Comparison of ENCODE assay signal across 8 cellular contexts in the genomic region with DNA sequence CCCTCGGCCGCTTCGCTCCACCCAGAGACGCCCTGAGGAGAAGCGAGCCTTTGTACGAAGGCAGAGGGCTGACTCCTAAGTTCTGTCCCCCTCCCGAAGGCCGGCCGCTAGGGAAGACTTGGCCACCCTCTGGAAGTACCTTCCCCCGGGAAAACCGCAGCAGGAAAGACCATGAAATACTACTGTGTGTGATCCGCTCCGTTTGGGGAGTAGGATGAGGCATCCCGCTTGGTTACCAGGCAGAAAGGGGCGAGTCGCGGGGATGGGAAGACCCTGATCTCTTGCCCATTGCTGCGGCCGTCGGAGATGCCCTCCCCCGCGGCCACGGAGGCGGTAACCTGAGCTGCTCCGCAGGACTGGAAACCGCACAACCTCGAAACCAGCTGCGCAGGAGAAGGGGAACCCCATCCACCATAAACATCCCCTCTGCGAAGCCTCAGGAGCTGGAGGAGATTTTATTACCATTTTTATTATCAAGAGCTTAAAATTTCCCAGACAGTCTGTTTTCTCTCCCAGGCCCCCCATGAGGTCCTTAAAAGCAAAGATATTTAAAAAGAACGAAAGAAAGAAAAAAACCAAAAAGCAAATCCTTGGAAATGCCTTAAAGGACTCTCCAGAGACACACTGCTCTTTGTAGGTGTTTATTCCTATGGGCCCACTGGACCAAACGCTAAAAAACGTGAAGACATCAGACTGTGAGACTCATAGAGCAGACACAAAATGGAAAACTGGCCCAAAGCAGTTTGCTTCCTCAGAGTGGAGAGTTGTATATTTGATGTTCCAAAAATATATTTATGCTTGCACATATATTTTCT. TPM values are rescaled to one million over a fixed set of nuclear protein-coding genes. Genes with fewer than 3 reads are reported as not detected.
DNase-seq lines count a peak whose midpoint lies in the region; ATAC-seq and TF ChIP-seq lines count a peak whose summit lies in the region.

No MANE protein-coding gene starts in this region.

- H3K9ac ChIP-seq in PC-3 (ENCODE audit: low read length): no peak overlapping the region

- TF ChIP-seq POLR2A in ovary (IDR thresholded peaks at IDR 0.05): no peak

- H3K79me2 ChIP-seq in PC-3 (ENCODE audit: low read length): no peaks in the 10 kb centered on the region

- no peaks in the 10 kb centered on the region for H3F3A ChIP-seq in PC-3 (ENCODE audit: low read length, unreplicated experiment)

- H3K4me3 Mint-ChIP-seq in T-helper 17 cell: peak overlapping the region; percentile 83

- H3K27ac Mint-ChIP-seq in T-helper 17 cell: no peak overlapping the region

- H2AFZ ChIP-seq in PC-3 (ENCODE audit: low read length): no peak overlapping the region

- no peak for TF ChIP-seq EP300 in ovary (IDR thresholded peaks at IDR 0.05)

- ATAC-seq in T-helper 17 cell: peak; percentile 64
- no peak for ATAC-seq in GM21825 (IDR thresholded peaks at IDR 0.05; ENCODE audit: unreplicated experiment)
- ATAC-seq in GM19023 (IDR thresholded peaks at IDR 0.05; ENCODE audit: unreplicated experiment): no peak
- no peak for ATAC-seq in PC-3

- H4K20me1 ChIP-seq in PC-3 (ENCODE audit: low read length): no peaks in the 10 kb centered on the region

- H3K4me1 Mint-ChIP-seq in T-helper 17 cell: peaks cover 21% of the 10 kb centered on the region

- H3K36me3 ChIP-seq in GM06990 (ENCODE audit: control insufficient read depth, insufficient read depth, low read length): no peaks in the 10 kb centered on the region
- H3K36me3 ChIP-seq in ovary: no peaks in the 10 kb centered on the region
- no peaks in the 10 kb centered on the region for H3K36me3 ChIP-seq in PC-3 (ENCODE audit: low read depth, low read length)

- WGBS in ovary, 3 donors: 2 to 3% (median 2%) methylated on average over 32 of the region's 32 CpGs

- peaks cover 9% of the 10 kb centered on the region for H3K27me3 ChIP-seq in GM06990 (replicated peaks; ENCODE audit: control insufficient read depth, insufficient read depth, low read length)
- H3K27me3 ChIP-seq in ovary: no peaks in the 10 kb centered on the region
- H3K27me3 ChIP-seq in PC-3 (ENCODE audit: low read length): no peaks in the 10 kb centered on the region

- no peak overlapping the region for H3K4me2 ChIP-seq in PC-3 (ENCODE audit: low read length)

- peaks cover 42% of the 10 kb centered on the region for H3K27me3 Mint-ChIP-seq in T-helper 17 cell

- H3K27ac ChIP-seq in ovary (peak overlapping the region; percentile 81 to 88), PC-3 (ENCODE audit: low read length) (no peak overlapping the region)

- H3K4me3 ChIP-seq in GM06990 (replicated peaks; ENCODE audit: low read depth, low read length) (no peak overlapping the region), fibroblast of villous mesenchyme (ENCODE audit: low read depth, low read length) (peak overlapping the region; percentile 96), ovary (peak overlapping the region; percentile 73), PC-3 (ENCODE audit: low read length) (no peak overlapping the region)

- intact Hi-C loops in ovary (cut with DNase I) (loop anchor here in 2 of 4 donors (5.0 to 10.0 kb wide), 2 partner anchors 55 to 78 kb away; no protein-coding TSS in a partner anchor), PC-3 (cut with micrococcal nuclease) (no loop called here)

- H3K4me1 ChIP-seq in ovary (ENCODE audit: insufficient read depth) (peaks cover 3% of the 10 kb centered on the region), PC-3 (ENCODE audit: insufficient read depth, low read length) (peaks cover 6% of the 10 kb centered on the region; the same call in 1 of the 2 replicates)

- H3K9me3 ChIP-seq in T-helper 17 cell (ENCODE audit: control insufficient read depth, low read length, poor library complexity, severe bottlenecking) (no peaks in the 10 kb centered on the region), ovary (no peaks in the 10 kb centered on the region), PC-3 (ENCODE audit: low read length) (no peaks in the 10 kb centered on the region)

- POLR2A ChIA-PET in PC-3 (lab: Charles Lee; ENCODE audit: unreplicated experiment): interaction anchor here (0.7 kb wide), 1 partner anchor 11 kb away, joined by 3 read pairs; no protein-coding TSS in a partner anchor

- no peaks in the 10 kb centered on the region for H3K9me2 ChIP-seq in PC-3 (replicated peaks; ENCODE audit: low read length)

- no TSS peak for BruUV-seq in PC-3 (replicated peaks; lab: Mats Ljungman, UMichigan)

- H3K36me3 Mint-ChIP-seq in T-helper 17 cell (ENCODE audit: low read depth): peaks cover 8% of the 10 kb centered on the region

- CTCF ChIA-PET in PC-3 (lab: Charles Lee): interaction anchor here (0.6 kb wide), 1 partner anchor 25 kb away, joined by 4 read pairs; no protein-coding TSS in a partner anchor

- no peak for TF ChIP-seq CTCF in GM06990 (IDR thresholded peaks at IDR 0.05; ENCODE audit: insufficient read depth, low read length, poor library complexity, severe bottlenecking)
- TF ChIP-seq CTCF in fibroblast of villous mesenchyme (IDR thresholded peaks at IDR 0.05; ENCODE audit: insufficient read depth, low read depth, low read length): no peak
- no peak for TF ChIP-seq CTCF in ovary (IDR thresholded peaks at IDR 0.05)
- no peak for TF ChIP-seq CTCF in PC-3 (conservative IDR thresholded peaks at IDR 0.05; ENCODE audit: low read depth, low read length)

- DNase-seq in GM06990 (ENCODE audit: extremely low read depth, insufficient read length) (peak; percentile 6), T-helper 17 cell (no peak), fibroblast of villous mesenchyme (ENCODE audit: low read depth) (peak; percentile 94), ovary (peak in 4 of 5 donors; percentile 51 to 74 (median 64)), PC-3 (no peak)
- DNase-seq in stimulated activated naive CD4-positive, alpha-beta T cell (lab: John Stamatoyannopoulos, UW): no peak

RNA-seq across cellular contexts. Expression of a gene that starts 1.0 kb away (rescaled TPM):
- total RNA-seq in T-helper 17 cell (1 to 10 TPM in 1 of 2 donors, under 1 TPM in 1; 0.62 to 2.2 TPM), fibroblast of villous mesenchyme (146 and 259 TPM in 2 replicates), ovary (10 to 100 TPM; 31.5 to 55.8 (median 42.7) TPM), PC-3 (2014; rRNA removed) (2.5 and 3.1 TPM in 2 replicates)
- polyA plus RNA-seq in ovary: 10 to 100 TPM; 58.5 to 83.8 TPM

Comparison
In these comparisons a context has a peak if more than half of its experiments do, and no peak if none do; other contexts are left out.
1. DNase-seq: peak in GM06990 (single experiment), fibroblast of villous mesenchyme (single experiment) and ovary (4 of 5); none in T-helper 17 cell (0 of 3), stimulated activated naive CD4-positive, alpha-beta T cell (0 of 6) and PC-3 (single experiment).
2. H3K4me3 ChIP-seq: peak in fibroblast of villous mesenchyme (single experiment) and ovary (single experiment); none in GM06990 (single experiment) and PC-3 (single experiment).